In genomic region chr16:72938426-72939164, GRCh38 we compare ENCODE assay signal across 8 cellular contexts.
DNase-seq lines count a peak whose midpoint lies in the region; ATAC-seq and TF ChIP-seq lines count a peak whose summit lies in the region.

No MANE protein-coding gene starts in this region.

- H3K4me3 ChIP-seq in astrocyte of the spinal cord (ENCODE audit: low read depth, low read length), result no peak overlapping the region
- peak overlapping the region; percentile 54 to 62 (median 59) for H3K4me3 ChIP-seq in skeletal muscle tissue (ENCODE audit: low read length in 3 of 3)

- no peaks in the 10 kb centered on the region for H3K36me3 ChIP-seq in skeletal muscle tissue (ENCODE audit: control insufficient read depth in 3 of 3, insufficient read depth in 3 of 3, low read length in 3 of 3)

- H3K4me1 ChIP-seq in skeletal muscle tissue (ENCODE audit: control insufficient read depth in 3 of 3, insufficient read depth in 3 of 3, low read length in 3 of 3), result peaks cover 42 to 60% (median 58%) of the 10 kb centered on the region in 3 donors

- H3K9ac ChIP-seq in skeletal muscle tissue (ENCODE audit: low read depth in 1 of 3, low read length in 3 of 3), result peak overlapping the region; percentile 40 to 64 (median 48)

- no peaks in the 10 kb centered on the region for H3K9me3 ChIP-seq in skeletal muscle tissue (ENCODE audit: control insufficient read depth in 3 of 3, low read length in 3 of 3)

- H3K27ac ChIP-seq in skeletal muscle tissue (ENCODE audit: low read depth, low read length), result peak overlapping the region; percentile 85

- peak; percentile 64 for DNase-seq in H4 (ENCODE audit: low spot score)
- peak; percentile 87 for DNase-seq in astrocyte of the spinal cord (ENCODE audit: low read depth, low spot score)
- DNase-seq in islet precursor cell, result peak; percentile 73
- DNase-seq in activated CD8-positive, alpha-beta memory T cell treated with anti-CD3 and anti-CD28 coated beads, Interleukin-2, amount 50 U/mL, for 4 hours, result no peak
- DNase-seq in NCI-H187 (lab: John Stamatoyannopoulos, UW), result no peak

- ATAC-seq in HG02981 (IDR thresholded peaks at IDR 0.05; ENCODE audit: unreplicated experiment) (no peak), GM18520 (IDR thresholded peaks at IDR 0.05; ENCODE audit: unreplicated experiment) (no peak)

- H3K27me3 ChIP-seq in skeletal muscle tissue (ENCODE audit: control insufficient read depth in 3 of 3, insufficient read depth in 3 of 3, low read length in 3 of 3), result no peaks in the 10 kb centered on the region

- in situ Hi-C loops in astrocyte of the spinal cord (cut with HindIII; ENCODE audit: low sequenced_read_pairs), result no loop called here

- TF ChIP-seq CTCF in astrocyte of the spinal cord (IDR thresholded peaks at IDR 0.05; ENCODE audit: low read depth, low read length), result no peak

Comparison
In these comparisons a context has a peak if more than half of its experiments do, and no peak if none do; other contexts are left out.
1. DNase-seq: peak in H4 (single experiment), astrocyte of the spinal cord (single experiment) and islet precursor cell (single experiment); none in activated CD8-positive, alpha-beta memory T cell treated with anti-CD3 and anti-CD28 coated beads, Interleukin-2, amount 50 U/mL, for 4 hours (single experiment) and NCI-H187 (0 of 2).